1 cellular context compared by ENCODE assay signal in genomic region chr17:36486204-36487194, GRCh38.
TF ChIP-seq lines count a peak whose summit lies in the region.

TSS of gene ZNHIT3 (plus strand) at chr17:36486681. CDS start at chr17:36486700, 19 bp downstream.

TF ChIP-seq in HEK293, 187 proteins besides CTCF, POLR2A, EP300 and RAD21 (continued from another document and continues in another):
- no peak for TF ChIP-seq ZNF513 (tag by site-specific recombination; IDR thresholded peaks at IDR 0.05)
- peak; percentile 75; the same call in 1 of the 2 replicates for TF ChIP-seq ZNF24 (tag by site-specific recombination; IDR thresholded peaks at IDR 0.05)
- no peak for TF ChIP-seq ZNF223 (tag by site-specific recombination; IDR thresholded peaks at IDR 0.05)
- TF ChIP-seq ZNF37A (tag by site-specific recombination; IDR thresholded peaks at IDR 0.05): no peak
- TF ChIP-seq WT1 (tag by site-specific recombination; IDR thresholded peaks at IDR 0.05): no peak
- no peak for TF ChIP-seq ZNF184 (tag by site-specific recombination; IDR thresholded peaks at IDR 0.05)
- TF ChIP-seq ZBTB20 (tag by site-specific recombination; IDR thresholded peaks at IDR 0.05): no peak; the same call in 1 of the 2 replicates
- TF ChIP-seq ZNF280C (tag by site-specific recombination; IDR thresholded peaks at IDR 0.05): no peak
- TF ChIP-seq ZNF621 (tag by site-specific recombination; IDR thresholded peaks at IDR 0.05): no peak
- no peak for TF ChIP-seq ZNF302 (tag by site-specific recombination; IDR thresholded peaks at IDR 0.05; ENCODE audit: low read depth)
- TF ChIP-seq ZNF830 (tag by site-specific recombination; IDR thresholded peaks at IDR 0.05; ENCODE audit: low read depth): no peak
- no peak for TF ChIP-seq ZNF560 (tag by site-specific recombination; IDR thresholded peaks at IDR 0.05; ENCODE audit: borderline replicate concordance)
- no peak for TF ChIP-seq ZNF529 (tag by site-specific recombination; IDR thresholded peaks at IDR 0.05; ENCODE audit: insufficient replicate concordance)
- TF ChIP-seq ZNF596 (tag by site-specific recombination; IDR thresholded peaks at IDR 0.05): no peak
- TF ChIP-seq TRIM28 (IDR thresholded peaks at IDR 0.05; ENCODE audit: borderline replicate concordance, low read length): no peak
- TF ChIP-seq GLIS1 (tag by site-specific recombination; IDR thresholded peaks at IDR 0.05): no peak
- no peak for TF ChIP-seq HOXD13 (CRISPR knock-in tag; IDR thresholded peaks at IDR 0.05; ENCODE audit: borderline replicate concordance)
- no peak for TF ChIP-seq PRDM4 (tag by site-specific recombination; IDR thresholded peaks at IDR 0.05)
- no peak for TF ChIP-seq ZNF221 (tag by site-specific recombination; IDR thresholded peaks at IDR 0.05; ENCODE audit: borderline replicate concordance)
- TF ChIP-seq ZNF555 (tag by site-specific recombination; conservative IDR thresholded peaks at IDR 0.05): no peak
- no peak for TF ChIP-seq ZNF792 (tag by site-specific recombination; IDR thresholded peaks at IDR 0.05)
- TF ChIP-seq ZBTB1 (tag by site-specific recombination; IDR thresholded peaks at IDR 0.05): no peak
- no peak for TF ChIP-seq ZNF157 (tag by site-specific recombination; IDR thresholded peaks at IDR 0.05)
- no peak for TF ChIP-seq ZFP41 (tag by site-specific recombination; IDR thresholded peaks at IDR 0.05; ENCODE audit: borderline replicate concordance)
- no peak for TF ChIP-seq ZNF140 (tag by site-specific recombination; IDR thresholded peaks at IDR 0.05)
- peak; percentile 63 for TF ChIP-seq ZBTB8A (tag by site-specific recombination; IDR thresholded peaks at IDR 0.05)
- no peak for TF ChIP-seq ZNF341 (tag by site-specific recombination; IDR thresholded peaks at IDR 0.05; ENCODE audit: low read depth)
- peak; percentile 98 for TF ChIP-seq KLF9 (tag by site-specific recombination; IDR thresholded peaks at IDR 0.05; ENCODE audit: low read depth)
- TF ChIP-seq ZNF398 (tag by site-specific recombination; IDR thresholded peaks at IDR 0.05): no peak
- no peak for TF ChIP-seq ZFP37 (tag by site-specific recombination; IDR thresholded peaks at IDR 0.05)
- TF ChIP-seq MZF1 (tag by site-specific recombination; IDR thresholded peaks at IDR 0.05; ENCODE audit: borderline replicate concordance): no peak
- TF ChIP-seq ELK4 (IDR thresholded peaks at IDR 0.05; ENCODE audit: borderline replicate concordance, low read depth, low read length): no peak
- peak; percentile 86 for TF ChIP-seq KLF10 (tag by site-specific recombination; IDR thresholded peaks at IDR 0.05)
- peak; percentile 100 for TF ChIP-seq ZBTB17 (tag by site-specific recombination; IDR thresholded peaks at IDR 0.05)
- TF ChIP-seq ZNF280D (tag by site-specific recombination; IDR thresholded peaks at IDR 0.05): no peak
- no peak for TF ChIP-seq ZNF433 (tag by site-specific recombination; IDR thresholded peaks at IDR 0.05; ENCODE audit: low read depth)
- TF ChIP-seq ZNF423 (tag by site-specific recombination; IDR thresholded peaks at IDR 0.05): no peak
- no peak for TF ChIP-seq ZNF747 (tag by site-specific recombination; IDR thresholded peaks at IDR 0.05)
- no peak for TF ChIP-seq ZFP3 (tag by site-specific recombination; IDR thresholded peaks at IDR 0.05; ENCODE audit: low read depth)
- TF ChIP-seq PRDM1 (tag by site-specific recombination; IDR thresholded peaks at IDR 0.05): no peak
- TF ChIP-seq ZNF623 (tag by site-specific recombination; IDR thresholded peaks at IDR 0.05): no peak
- TF ChIP-seq BCL11A (tag by site-specific recombination; IDR thresholded peaks at IDR 0.05; ENCODE audit: low read depth): no peak
- TF ChIP-seq YY2 (tag by site-specific recombination; IDR thresholded peaks at IDR 0.05): peak; percentile 61
- no peak for TF ChIP-seq ZNF202 (tag by site-specific recombination; IDR thresholded peaks at IDR 0.05; ENCODE audit: borderline replicate concordance)
- no peak for TF ChIP-seq ZNF362 (tag by site-specific recombination; IDR thresholded peaks at IDR 0.05)
- TF ChIP-seq ZNF155 (tag by site-specific recombination; IDR thresholded peaks at IDR 0.05): no peak
- no peak for TF ChIP-seq SALL2 (tag by site-specific recombination; IDR thresholded peaks at IDR 0.05; ENCODE audit: borderline replicate concordance)
- TF ChIP-seq ZNF558 (tag by site-specific recombination; IDR thresholded peaks at IDR 0.05): no peak
- TF ChIP-seq GLI2 (tag by site-specific recombination; IDR thresholded peaks at IDR 0.05; ENCODE audit: borderline replicate concordance, low read depth): no peak
- TF ChIP-seq ZBTB7A (tag by site-specific recombination; IDR thresholded peaks at IDR 0.05; ENCODE audit: low read depth): 0 out of 2 replicates have a peak, but pooled peaks have one; percentile 26
- no peak for TF ChIP-seq ZNF549 (tag by site-specific recombination; IDR thresholded peaks at IDR 0.05)
- no peak for TF ChIP-seq ZNF239 (tag by site-specific recombination; IDR thresholded peaks at IDR 0.05)
- TF ChIP-seq ZNF449 (tag by site-specific recombination; IDR thresholded peaks at IDR 0.05): no peak
- no peak for TF ChIP-seq ZNF624 (tag by site-specific recombination; IDR thresholded peaks at IDR 0.05)
- TF ChIP-seq ZNF324 (tag by site-specific recombination; IDR thresholded peaks at IDR 0.05): peak; percentile 83; the same call in 1 of the 2 replicates
- TF ChIP-seq ZNF416 (tag by site-specific recombination; IDR thresholded peaks at IDR 0.05): no peak
- TF ChIP-seq ZNF211 (tag by site-specific recombination; IDR thresholded peaks at IDR 0.05; ENCODE audit: low read depth): no peak
- TF ChIP-seq ZBTB48 (tag by site-specific recombination; IDR thresholded peaks at IDR 0.05): peak; percentile 50; the same call in 1 of the 2 replicates
- TF ChIP-seq ZNF112 (tag by site-specific recombination; IDR thresholded peaks at IDR 0.05): no peak
- TF ChIP-seq ZNF843 (tag by site-specific recombination; IDR thresholded peaks at IDR 0.05): no peak
